Comparison of ENCODE assay signal across 1 cellular context in genomic region chr7:135335628-135336139, GRCh38.
TF ChIP-seq lines count a peak whose summit lies in the region.

No MANE protein-coding gene starts in this region.

TF ChIP-seq in HepG2, 621 proteins besides CTCF, POLR2A, EP300 and RAD21 (continued from another document and continues in another):
- TF ChIP-seq ZBTB37 (CRISPR knock-in tag; IDR thresholded peaks at IDR 0.05) (no peak), ZMYM4 (CRISPR knock-in tag; IDR thresholded peaks at IDR 0.05) (peak; percentile 50; the same call in 1 of the 2 replicates), MATR3 (CRISPR knock-in tag; IDR thresholded peaks at IDR 0.05) (no peak), KAT7 (CRISPR knock-in tag; IDR thresholded peaks at IDR 0.05; ENCODE audit: borderline replicate concordance) (no peak), NAIF1 (CRISPR knock-in tag; IDR thresholded peaks at IDR 0.05; ENCODE audit: borderline replicate concordance) (no peak), ZNF691 (CRISPR knock-in tag; IDR thresholded peaks at IDR 0.05; ENCODE audit: borderline replicate concordance, low read depth) (peak; percentile 59; the same call in 1 of the 2 replicates), FOXA3 (CRISPR knock-in tag; IDR thresholded peaks at IDR 0.05) (peak; percentile 36; the same call in 1 of the 2 replicates), PPARG (CRISPR knock-in tag; conservative IDR thresholded peaks at IDR 0.05) (0 out of 2 replicates have a peak, but pooled peaks have one; percentile 20), ZNF530 (CRISPR knock-in tag; IDR thresholded peaks at IDR 0.05; ENCODE audit: low read depth) (no peak), PTBP1 (IDR thresholded peaks at IDR 0.05; ENCODE audit: low read depth, low read length, poor library complexity, severe bottlenecking) (no peak), NFE2 (CRISPR knock-in tag; IDR thresholded peaks at IDR 0.05) (no peak), TAF1 (CRISPR knock-in tag; IDR thresholded peaks at IDR 0.05) (0 out of 2 replicates have a peak, but pooled peaks have one; percentile 23), ZNF318 (CRISPR knock-in tag; IDR thresholded peaks at IDR 0.05) (no peak), ZNF292 (CRISPR knock-in tag; IDR thresholded peaks at IDR 0.05; ENCODE audit: borderline replicate concordance, low read depth) (no peak), ZBTB44 (CRISPR knock-in tag; IDR thresholded peaks at IDR 0.05) (no peak), ZNF33B (CRISPR knock-in tag; IDR thresholded peaks at IDR 0.05) (no peak), MAFK (conservative IDR thresholded peaks at IDR 0.05 in 1 of 2, IDR thresholded peaks at IDR 0.05 in 1 of 2; ENCODE audit: low read length in 2 of 2) (no peak), ZNF713 (CRISPR knock-in tag; IDR thresholded peaks at IDR 0.05) (no peak), ZBTB25 (CRISPR knock-in tag; IDR thresholded peaks at IDR 0.05) (peak; percentile 51; the same call in 1 of the 2 replicates), ZNF607 (CRISPR knock-in tag; IDR thresholded peaks at IDR 0.05; ENCODE audit: borderline replicate concordance) (peak; percentile 62; the same call in 1 of the 2 replicates), RNF2 (conservative IDR thresholded peaks at IDR 0.05; ENCODE audit: low read depth) (no peak), ZFP37 (CRISPR knock-in tag; IDR thresholded peaks at IDR 0.05; ENCODE audit: borderline replicate concordance) (peak; percentile 89; the same call in 1 of the 2 replicates), ZNF142 (CRISPR knock-in tag; IDR thresholded peaks at IDR 0.05) (no peak), POGZ (CRISPR knock-in tag; IDR thresholded peaks at IDR 0.05) (no peak), THAP8 (CRISPR knock-in tag; IDR thresholded peaks at IDR 0.05; ENCODE audit: borderline replicate concordance) (no peak), GTF3A (CRISPR knock-in tag; conservative IDR thresholded peaks at IDR 0.05) (no peak), SRSF1 (optimal IDR thresholded peaks at IDR 0.05; ENCODE audit: low read depth, low read length) (no peak), CERS6 (CRISPR knock-in tag; IDR thresholded peaks at IDR 0.05) (no peak), PRDM10 (CRISPR knock-in tag; IDR thresholded peaks at IDR 0.05; ENCODE audit: low read depth) (0 out of 2 replicates have a peak, but pooled peaks have one; percentile 49)
